9 cellular contexts compared by ENCODE assay signal in the genomic region with DNA sequence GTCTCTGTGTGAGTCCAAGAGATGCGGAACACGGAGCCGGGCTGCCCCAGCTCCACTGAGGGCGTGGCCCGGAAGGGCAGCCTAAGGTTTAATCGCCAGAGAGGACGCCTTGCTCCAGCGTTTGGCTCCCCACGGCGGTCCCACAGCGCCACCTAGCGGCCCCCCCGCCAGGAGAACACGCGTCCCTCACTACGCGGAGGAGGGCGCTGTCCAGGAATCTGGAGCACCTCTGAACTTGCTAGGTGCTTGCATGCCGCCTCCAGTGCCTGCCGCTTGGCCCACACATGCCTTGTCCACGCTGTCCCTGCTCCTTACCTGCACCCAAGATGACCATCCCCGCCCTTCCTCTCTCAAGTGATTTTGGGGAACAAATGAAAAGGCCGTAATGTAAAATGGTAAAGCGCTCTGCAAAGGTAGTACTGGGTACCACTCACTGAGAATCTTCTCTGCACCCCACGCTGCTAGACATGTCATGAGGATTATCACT. TPM values are rescaled to one million over a fixed set of nuclear protein-coding genes. Genes with fewer than 3 reads are reported as not detected.
A peak's percentile ranks its signal among the peaks of the same experiment; 100 is the strongest.
DNase-seq lines count a peak whose midpoint lies in the region; ATAC-seq, FAIRE-seq and TF ChIP-seq lines count a peak whose summit lies in the region.
"Had no signal": no experiment of that assay in that cellular context is flagged by ENCODE, and none has a peak within 500 bp of the region (broad histone marks: within the 10 kb centered on the region; RNA-seq: fewer than 3 reads in every experiment).

No MANE protein-coding gene starts in this region.

- TF ChIP-seq CTCF in left lung (IDR thresholded peaks at IDR 0.05): peak; percentile 94 to 98

- H3K9me3 ChIP-seq in left lung: no peaks in the 10 kb centered on the region

- no peak overlapping the region for H3K27ac ChIP-seq in left lung

- H3K4me3 ChIP-seq in left lung: no peak overlapping the region

- no peaks in the 10 kb centered on the region for H3K36me3 ChIP-seq in left lung

- H3K4me1 ChIP-seq in left lung: peaks cover 0 to 10% of the 10 kb centered on the region in 2 donors

- FAIRE-seq in GM19239 (lab: Jason Lieb, UNC): no peak
- FAIRE-seq: colon had no signal

- peak; percentile 95 for ATAC-seq in HG03354 (IDR thresholded peaks at IDR 0.05; ENCODE audit: poor library complexity, severe bottlenecking, unreplicated experiment)
- peak; percentile 100 for ATAC-seq in left lung

- DNase-seq in C1 segment of cervical spinal cord (lab: John Stamatoyannopoulos, UW): peak in 12 of 14 donors; percentile 3 to 81 (median 62)
- DNase-seq in GM19239 (ENCODE audit: insufficient read length, low spot score): peak; percentile 82
- peak; percentile 68 for DNase-seq in NCI-H446 treated with DMSO at 0.1 percent for 48 hours (lab: John Stamatoyannopoulos, UW)
- DNase-seq in activated CD4-positive, alpha-beta T cell treated with anti-CD3 and anti-CD28 coated beads for 24 hours (ENCODE audit: low read depth in 2 of 2): peak; percentile 87 to 88
- DNase-seq in cerebellum (ENCODE audit: low spot score): peak; percentile 71
- peak; percentile 85 to 99 for DNase-seq in left lung
- peak; percentile 87 to 96 for DNase-seq in stimulated activated CD4-positive, alpha-beta T cell treated with anti-CD3 and anti-CD28 coated beads, Interleukin-4, amount 100 ng/mL, for 48 hours (ENCODE audit: low read depth in 2 of 2)

- H3K27me3 ChIP-seq in left lung: peaks cover 0 to 33% of the 10 kb centered on the region in 2 donors

- intact Hi-C loops in left lung (cut with DNase I): loop anchor here in 1 of 2 donors (5.0 kb wide), 1 partner anchor 217 kb away; no protein-coding TSS in a partner anchor

RNA-seq across cellular contexts. Expression of gene MRPS22, which starts 14.4 kb away (rescaled TPM):
- total RNA-seq in cerebellum (48.0 TPM), left lung (10 to 100 TPM; 28.4 to 36.8 TPM)
